ENCODE assay signal across 9 cellular contexts in the genomic region with DNA sequence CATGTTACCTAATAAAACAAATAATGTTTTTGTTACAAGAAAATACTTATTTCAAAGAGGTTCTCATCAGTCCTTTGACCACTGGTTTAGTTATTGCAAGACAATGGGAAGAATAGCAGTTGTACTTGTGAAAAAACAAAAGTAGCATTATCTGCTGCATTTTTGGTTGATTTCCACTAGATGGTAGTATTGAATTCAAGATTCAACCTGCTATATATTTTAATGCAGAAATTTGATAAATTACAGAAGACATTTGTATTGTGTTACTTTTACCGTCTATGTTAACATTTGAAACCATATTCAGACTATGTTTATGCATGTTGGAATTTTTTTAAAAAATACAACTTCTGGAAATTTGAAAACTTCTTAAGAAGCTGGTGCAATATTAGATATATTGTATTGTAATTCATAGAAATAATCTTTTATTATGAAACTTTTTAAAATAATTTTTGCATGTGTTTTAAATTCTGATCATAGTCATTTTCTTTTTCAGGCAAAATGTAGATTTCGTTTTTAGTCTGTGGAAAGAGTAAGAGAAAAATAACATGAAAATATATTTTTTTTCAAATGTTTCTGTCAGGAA. TPM values are rescaled to one million over a fixed set of nuclear protein-coding genes. Genes with fewer than 3 reads are reported as not detected.
DNase-seq lines count a peak whose midpoint lies in the region; ATAC-seq and TF ChIP-seq lines count a peak whose summit lies in the region.
"Had no signal": no experiment of that assay in that cellular context is flagged by ENCODE, and none has a peak within 500 bp of the region (broad histone marks: within the 10 kb centered on the region; RNA-seq: fewer than 3 reads in every experiment).

No MANE protein-coding gene starts in this region.

- H3K27ac Mint-ChIP-seq in T-helper 2 cell treated with Interferon-gamma antibody and Interleukin-4, amounts not matched to agents 5 μg/mL and 100 μg/mL, for 36 hours, result no peak overlapping the region
- H3K27ac Mint-ChIP-seq: activated naive CD4-positive, alpha-beta T cell treated with anti-CD3 and anti-CD28 coated beads, Interleukin-2, amount 50 U/mL, for 24 hours had no signal

- no peak overlapping the region for H3K4me2 ChIP-seq in neuronal stem cell (ENCODE audit: insufficient read depth, low read length, poor library complexity, severe bottlenecking)

- no peaks in the 10 kb centered on the region for H3K4me1 ChIP-seq in foreskin keratinocyte
- H3K4me1 ChIP-seq in neuronal stem cell (ENCODE audit: control insufficient read depth in 2 of 2, insufficient read depth in 1 of 2, low read depth in 1 of 2, low read length in 2 of 2), result no peaks in the 10 kb centered on the region

- H3K4me1 Mint-ChIP-seq in T-helper 2 cell treated with Interferon-gamma antibody and Interleukin-4, amounts not matched to agents 5 μg/mL and 100 μg/mL, for 36 hours (ENCODE audit: low read depth), result no peaks in the 10 kb centered on the region
- H3K4me1 Mint-ChIP-seq: activated naive CD4-positive, alpha-beta T cell treated with anti-CD3 and anti-CD28 coated beads, Interleukin-2, amount 50 U/mL, for 24 hours had no signal

- no peaks in the 10 kb centered on the region for H3K9me3 ChIP-seq in neuronal stem cell (replicated peaks in 1 of 2; ENCODE audit: control insufficient read depth in 2 of 2, insufficient read depth in 1 of 2, low read depth in 1 of 2, low read length in 2 of 2)

- no peak overlapping the region for H2BK120ac ChIP-seq in neuronal stem cell (ENCODE audit: low read depth, low read length)

- H3K23ac ChIP-seq in neuronal stem cell (ENCODE audit: low read depth, low read length, poor library complexity), result no peak overlapping the region

- H2BK15ac ChIP-seq in neuronal stem cell (ENCODE audit: low read length), result no peak overlapping the region

- no peak overlapping the region for H4K8ac ChIP-seq in neuronal stem cell (ENCODE audit: low read depth, low read length)

- no peak overlapping the region for H2AK5ac ChIP-seq in neuronal stem cell (ENCODE audit: low read depth, low read length)

- no peak overlapping the region for H4K91ac ChIP-seq in neuronal stem cell (ENCODE audit: low read depth, low read length, poor library complexity)

- H3K27me3 ChIP-seq in foreskin keratinocyte (no peaks in the 10 kb centered on the region), neuronal stem cell (ENCODE audit: control insufficient read depth in 3 of 3, insufficient read depth in 3 of 3, low read depth in 1 of 3, low read length in 3 of 3) (no peaks in the 10 kb centered on the region)

- no peak overlapping the region for H3K9ac ChIP-seq in neuronal stem cell (ENCODE audit: low read depth, low read length, poor library complexity)

- DNase-seq in A172 (ENCODE audit: low spot score) (peak; percentile 30), GM12865 (ENCODE audit: low read depth) (peak; percentile 12), OCI-M1 (lab: John Stamatoyannopoulos, UW) (peak; percentile 65), foreskin keratinocyte (peak in 1 of 2 donors; percentile 9), neuronal stem cell (ENCODE audit: low spot score) (no peak), COR-L47 (lab: John Stamatoyannopoulos, UW) (no peak)
- DNase-seq in T-helper 2 cell treated with Interferon-gamma antibody and Interleukin-4, amounts not matched to agents 5 μg/mL and 100 μg/mL, for 36 hours (ENCODE audit: low spot score), result no peak

- H3K27ac ChIP-seq in foreskin keratinocyte (no peak overlapping the region), neuronal stem cell (replicated peaks; ENCODE audit: low read length) (no peak overlapping the region)

- no peaks in the 10 kb centered on the region for H3K79me1 ChIP-seq in neuronal stem cell (ENCODE audit: low read depth, low read length)

- no peaks in the 10 kb centered on the region for H3K27me3 Mint-ChIP-seq in T-helper 2 cell treated with Interferon-gamma antibody and Interleukin-4, amounts not matched to agents 5 μg/mL and 100 μg/mL, for 36 hours (ENCODE audit: low read depth)
- H3K27me3 Mint-ChIP-seq: activated naive CD4-positive, alpha-beta T cell treated with anti-CD3 and anti-CD28 coated beads, Interleukin-2, amount 50 U/mL, for 24 hours had no signal

- TF ChIP-seq CTCF in GM12865 (IDR thresholded peaks at IDR 0.05; ENCODE audit: insufficient read depth, low read depth, low read length, missing control alignments), result peak; percentile 33
- TF ChIP-seq CTCF in foreskin keratinocyte (conservative IDR thresholded peaks at IDR 0.05), result peak; percentile 73

- H3K4ac ChIP-seq in neuronal stem cell (ENCODE audit: low read length), result no peak overlapping the region

- no peak overlapping the region for H2BK12ac ChIP-seq in neuronal stem cell (ENCODE audit: low read length)

- no peak overlapping the region for H2AFZ ChIP-seq in neuronal stem cell (ENCODE audit: low read length)

- H3K4me3 ChIP-seq in GM12865 (ENCODE audit: low read depth, low read length) (no peak overlapping the region), neuronal stem cell (ENCODE audit: low read length in 2 of 2) (no peak overlapping the region)

- no peak overlapping the region for H3K18ac ChIP-seq in neuronal stem cell (ENCODE audit: low read length)

- H3K14ac ChIP-seq in neuronal stem cell (ENCODE audit: low read length), result no peak overlapping the region

- H3K36me3 Mint-ChIP-seq in T-helper 2 cell treated with Interferon-gamma antibody and Interleukin-4, amounts not matched to agents 5 μg/mL and 100 μg/mL, for 36 hours (ENCODE audit: low read depth), result no peaks in the 10 kb centered on the region
- H3K36me3 Mint-ChIP-seq: activated naive CD4-positive, alpha-beta T cell treated with anti-CD3 and anti-CD28 coated beads, Interleukin-2, amount 50 U/mL, for 24 hours had no signal

- no peaks in the 10 kb centered on the region for H3K36me3 ChIP-seq in neuronal stem cell (replicated peaks in 1 of 2; ENCODE audit: control insufficient read depth in 2 of 2, insufficient read depth in 2 of 2, low read length in 2 of 2)

- H2BK5ac ChIP-seq in neuronal stem cell (ENCODE audit: low read length), result no peak overlapping the region

- WGBS in neuronal stem cell (ENCODE audit: extremely low coverage in 2 of 2, insufficient read length in 2 of 2, insufficient replicate concordance in 1 of 2), 2 donors, result no CpG with 5 or more reads among the region's 2 CpGs

- ATAC-seq in foreskin keratinocyte (peak; percentile 16), GM18498 (IDR thresholded peaks at IDR 0.05; ENCODE audit: unreplicated experiment) (no peak)

- H3K9me3 Mint-ChIP-seq in T-helper 2 cell treated with Interferon-gamma antibody and Interleukin-4, amounts not matched to agents 5 μg/mL and 100 μg/mL, for 36 hours, result no peaks in the 10 kb centered on the region
- H3K9me3 Mint-ChIP-seq: activated naive CD4-positive, alpha-beta T cell treated with anti-CD3 and anti-CD28 coated beads, Interleukin-2, amount 50 U/mL, for 24 hours had no signal

- H3K4me3 Mint-ChIP-seq in T-helper 2 cell treated with Interferon-gamma antibody and Interleukin-4, amounts not matched to agents 5 μg/mL and 100 μg/mL, for 36 hours, result no peak overlapping the region
- H3K4me3 Mint-ChIP-seq: activated naive CD4-positive, alpha-beta T cell treated with anti-CD3 and anti-CD28 coated beads, Interleukin-2, amount 50 U/mL, for 24 hours had no signal

RNA-seq across cellular contexts. Expression of a gene that starts 56.4 kb away (rescaled TPM):
- total RNA-seq in A172 (2014; rRNA removed; shearing (Covaris generic)), result 52.4 and 69.4 TPM in 2 replicates
- 96.6 and 97.4 TPM in 2 replicates for total RNA-seq in foreskin keratinocyte
- 44.8 and 50.8 TPM in 2 replicates for polyA plus RNA-seq in foreskin keratinocyte
- polyA plus RNA-seq in neuronal stem cell (2013, experiment 1 of 2), result 47.5 TPM
- 49.2 TPM for polyA plus RNA-seq in neuronal stem cell (2013, experiment 2 of 2)

Comparison
In these comparisons a context has a peak if more than half of its experiments do, and no peak if none do; other contexts are left out.
1. DNase-seq: peak in A172 (single experiment), GM12865 (single experiment) and OCI-M1 (single experiment); none in neuronal stem cell (single experiment), T-helper 2 cell treated with Interferon-gamma antibody and Interleukin-4, amounts not matched to agents 5 μg/mL and 100 μg/mL, for 36 hours (single experiment) and COR-L47 (single experiment).